13 cellular contexts compared by ENCODE assay signal in genomic region chr13:21657538-21657937, GRCh38. TPM values are rescaled to one million over a fixed set of nuclear protein-coding genes. Genes with fewer than 3 reads are reported as not detected.
DNase-seq lines count a peak whose midpoint lies in the region; ATAC-seq, FAIRE-seq and TF ChIP-seq lines count a peak whose summit lies in the region.
"Had no signal": no experiment of that assay in that cellular context is flagged by ENCODE, and none has a peak within 500 bp of the region (broad histone marks: within the 10 kb centered on the region; RNA-seq: fewer than 3 reads in every experiment).

No MANE protein-coding gene starts in this region.

- no peaks in the 10 kb centered on the region for H3K9me2 ChIP-seq in SK-N-SH

- TF ChIP-seq RAD21 in A549 (conservative IDR thresholded peaks at IDR 0.05 in 1 of 2, IDR thresholded peaks at IDR 0.05 in 1 of 2) (no peak), SK-N-SH (IDR thresholded peaks at IDR 0.05; ENCODE audit: low read length) (no peak)

- CTCF ChIA-PET in A549 (lab: Yijun Ruan, JAX) (interaction anchor here (1.0 kb wide), 1 partner anchor 12 kb away, joined by 3 read pairs; no protein-coding TSS in a partner anchor), SK-N-SH (lab: Yijun Ruan, JAX) (interaction anchor here (1.7 kb wide), 1 partner anchor 19 kb away, joined by 10 read pairs; no protein-coding TSS in a partner anchor)

- no peak for TF ChIP-seq POLR2A in A549 (IDR thresholded peaks at IDR 0.05; ENCODE audit: low read length)

- no peak overlapping the region; the same call in 1 of the 2 replicates for H2AFZ ChIP-seq in SK-N-SH (ENCODE audit: low read depth)

- no peak for TF ChIP-seq EP300 in A549 (IDR thresholded peaks at IDR 0.05)
- TF ChIP-seq EP300 in SK-N-SH (IDR thresholded peaks at IDR 0.05; ENCODE audit: borderline replicate concordance in 1 of 2, low read depth in 1 of 2, low read length in 1 of 2): no peak

- H3K9me3 ChIP-seq in A549 (no peaks in the 10 kb centered on the region), SK-N-SH (no peaks in the 10 kb centered on the region)

- H3K4me2 ChIP-seq in A549 (no peak overlapping the region), SK-N-SH (peak overlapping the region; percentile 56; the same call in 1 of the 2 replicates)

- no peaks in the 10 kb centered on the region for H3K4me1 ChIP-seq in A549
- H3K4me1 ChIP-seq in SK-N-SH (ENCODE audit: control insufficient read depth in 1 of 2, insufficient read depth in 2 of 2, low read depth in 1 of 2, low read length in 1 of 2): no peaks in the 10 kb centered on the region

- no peaks in the 10 kb centered on the region for H4K20me1 ChIP-seq in SK-N-SH (ENCODE audit: insufficient read depth)

- H3K36me3 ChIP-seq in SK-N-SH (replicated peaks in 1 of 2; ENCODE audit: control insufficient read depth in 1 of 2, insufficient read depth in 2 of 2, low read length in 1 of 2): no peaks in the 10 kb centered on the region

- FAIRE-seq in A549 (lab: Jason Lieb, UNC): no peak

- WGBS in A549 (ENCODE audit: missing lambda C conversion rate): 24% methylated on average over 4 of the region's 4 CpGs
- 16% methylated on average over 4 of the region's 4 CpGs for WGBS in SK-N-SH (ENCODE audit: low lambda C conversion rate)

- TF ChIP-seq CTCF in A549 (IDR thresholded peaks at IDR 0.05) (no peak), SK-N-SH (IDR thresholded peaks at IDR 0.05) (no peak)

- H3K4me3 ChIP-seq in A549: no peak overlapping the region
- no peak overlapping the region for H3K4me3 ChIP-seq in SK-N-SH (ENCODE audit: low read depth in 2 of 2, low read length in 1 of 2)

- no peaks in the 10 kb centered on the region for H3F3A ChIP-seq in SK-N-SH (replicated peaks; ENCODE audit: insufficient read depth)

- peak; percentile 66 to 67; a peak in 5 of 6 replicates for ATAC-seq in A549
- no peak for ATAC-seq in GM21825 (IDR thresholded peaks at IDR 0.05; ENCODE audit: unreplicated experiment)
- ATAC-seq in GM21515 (IDR thresholded peaks at IDR 0.05; ENCODE audit: unreplicated experiment): no peak

- H3K27ac ChIP-seq in A549: no peak overlapping the region
- H3K27ac ChIP-seq in SK-N-SH (ENCODE audit: low read depth in 2 of 2, low read length in 1 of 2): no peak overlapping the region

- no peaks in the 10 kb centered on the region for H3K79me2 ChIP-seq in SK-N-SH (ENCODE audit: insufficient read depth)

- no peak overlapping the region for H3K9ac ChIP-seq in SK-N-SH

- no peaks in the 10 kb centered on the region for H3K27me3 ChIP-seq in SK-N-SH (ENCODE audit: insufficient read depth)

- DNase-seq in A549 (ENCODE audit: low read depth in 1 of 2, low spot score in 1 of 2): no peak
- peak; percentile 64 for DNase-seq in GM03348 (ENCODE audit: low spot score)
- no peak for DNase-seq in SK-N-SH
- peak; percentile 12 for DNase-seq in fibroblast of the conjunctiva (ENCODE audit: low read depth)
- no peak for DNase-seq in SW 1271 (lab: John Stamatoyannopoulos, UW)
- DNase-seq in NOMO-1 treated with dmso at 0.1 percent for 144 hours (lab: John Stamatoyannopoulos, UW; ENCODE audit: unreplicated experiment): no peak
- DNase-seq: activated naive CD4-positive, alpha-beta T cell treated with Interleukin-2 at 50 U/mL for 16 hours; cerebellar nuclear complex; NCI-H1436; NCI-H510A; stimulated activated naive CD4-positive, alpha-beta T cell had no signal

- POLR2A ChIA-PET in A549 (lab: Yijun Ruan, JAX) (no interaction called here), SK-N-SH (lab: Yijun Ruan, JAX) (no interaction called here)

TF ChIP-seq in A549, 52 proteins besides CTCF, POLR2A, EP300 and RAD21:
- no peak for TF ChIP-seq FOSL2 (IDR thresholded peaks at IDR 0.05)
- 0 out of 2 replicates have a peak, but pooled peaks have one; percentile 16 for TF ChIP-seq FOSL2 (CRISPR knock-in tag; IDR thresholded peaks at IDR 0.05)
- no peak for TF ChIP-seq ELK1 (IDR thresholded peaks at IDR 0.05; ENCODE audit: low read depth, low read length)

TF ChIP-seq in SK-N-SH, 30 proteins besides CTCF, POLR2A, EP300 and RAD21:
- no peak for TF ChIP-seq MXI1 (IDR thresholded peaks at IDR 0.05; ENCODE audit: low read depth, low read length)
- TF ChIP-seq ELF1 (IDR thresholded peaks at IDR 0.05): no peak
- TF ChIP-seq JUND (IDR thresholded peaks at IDR 0.05): peak; percentile 34; the same call in 1 of the 2 replicates
- 0 out of 2 replicates have a peak, but pooled peaks have one; percentile 8 for TF ChIP-seq TCF12 (IDR thresholded peaks at IDR 0.05)
- no peak for TF ChIP-seq RCOR1 (IDR thresholded peaks at IDR 0.05; ENCODE audit: low read length)
- TF ChIP-seq RXRA (IDR thresholded peaks at IDR 0.05; ENCODE audit: borderline replicate concordance, low read depth): no peak
- TF ChIP-seq FOSL2 (IDR thresholded peaks at IDR 0.05; ENCODE audit: borderline replicate concordance, low read depth): peak; percentile 76; the same call in 1 of the 2 replicates
- TF ChIP-seq USF1 (IDR thresholded peaks at IDR 0.05; ENCODE audit: borderline replicate concordance, low read depth): no peak
- TF ChIP-seq YY1 (IDR thresholded peaks at IDR 0.05; ENCODE audit: low read depth): peak; percentile 55; the same call in 1 of the 2 replicates
- TF ChIP-seq REST (IDR thresholded peaks at IDR 0.05; ENCODE audit: low read depth, low read length): 0 out of 2 replicates have a peak, but pooled peaks have one; percentile 36

RNA-seq across cellular contexts. Expression of gene FGF9, which starts 13.3 kb away (rescaled TPM):
- polyA plus RNA-seq in A549 (2011; rRNA removed) (not detected in 2 replicates), A549 (2017; fragmentation: RNase III; extraction: RNeasy Plus Mini Kit Qiagen cat#74134 plus additional on column Dnase treatment) (not detected in 3 replicates), SK-N-SH (2012; rRNA removed) (not detected in 2 replicates)
- polyA plus RNA-seq in A549 (2012; cell fraction: cytosol; rRNA removed): not detected in 2 replicates
- polyA plus RNA-seq in A549 (2012; cell fraction: nucleus; rRNA removed): not detected in 2 replicates
- not detected in 2 replicates for polyA minus RNA-seq in A549 (2011; rRNA and poly(A)+ RNA removed)
- polyA plus RNA-seq in SK-N-SH (2012; cell fraction: cytosol; rRNA removed): not detected in 2 replicates
- not detected in 2 replicates for polyA plus RNA-seq in SK-N-SH (2012; cell fraction: nucleus; rRNA removed)

RNA-seq across cellular contexts. Expression of gene MICU2, which starts 53.6 kb away (rescaled TPM):
- 31.3 and 42.6 TPM in 2 replicates for polyA plus RNA-seq in A549 (2011; rRNA removed)
- 23.9 and 30.4 TPM in 2 replicates for polyA plus RNA-seq in A549 (2012; cell fraction: cytosol; rRNA removed)
- 38.9 and 40.0 TPM in 2 replicates for polyA plus RNA-seq in A549 (2012; cell fraction: nucleus; rRNA removed)
- 24.7 to 28.9 TPM (median 26.2 TPM) in 3 replicates for polyA plus RNA-seq in A549 (2017; fragmentation: RNase III; extraction: RNeasy Plus Mini Kit Qiagen cat#74134 plus additional on column Dnase treatment)
- polyA minus RNA-seq in A549 (2011; rRNA and poly(A)+ RNA removed): 8.6 and 9.9 TPM in 2 replicates
- polyA plus RNA-seq in SK-N-SH (2012; rRNA removed): 46.4 and 56.0 TPM in 2 replicates
- polyA plus RNA-seq in SK-N-SH (2012; cell fraction: cytosol; rRNA removed): 44.4 and 45.8 TPM in 2 replicates
- polyA plus RNA-seq in SK-N-SH (2012; cell fraction: nucleus; rRNA removed): 42.5 and 58.5 TPM in 2 replicates

Comparison
In these comparisons a context has a peak if more than half of its experiments do, and no peak if none do; other contexts are left out.
1. ATAC-seq: peak in A549 (2 of 2); none in GM21825 (single experiment) and GM21515 (single experiment).
2. DNase-seq: peak in GM03348 (single experiment) and fibroblast of the conjunctiva (single experiment); none in A549 (0 of 2), SK-N-SH (single experiment), SW 1271 (0 of 2) and NOMO-1 treated with dmso at 0.1 percent for 144 hours (single experiment).
3. Of the 12 proteins assayed by ChIP-seq in both A549 and SK-N-SH: peak only in A549: none; only in SK-N-SH: REST; in both: none; in neither: 10; mixed calls (peak in some experiments, not most) for 1.